Comparison of ENCODE assay signal across 8 cellular contexts in genomic region chr22:46267431-46268279, GRCh38. TPM values are rescaled to one million over a fixed set of nuclear protein-coding genes. Genes with fewer than 3 reads are reported as not detected.
DNase-seq lines count a peak whose midpoint lies in the region; ATAC-seq and TF ChIP-seq lines count a peak whose summit lies in the region.

TTC38 (plus strand) TSS chr22:46268008; CDS start chr22:46268040, 32 bp downstream.

- peaks cover 13% of the 10 kb centered on the region for H3K9me3 Mint-ChIP-seq in activated CD4-positive, alpha-beta T cell treated with anti-CD3 and anti-CD28 coated beads, Interleukin-2, amount 10 ng/mL, durations not matched to agents 24 days and 14 days
- H3K9me3 Mint-ChIP-seq in dendritic cell treated with granulocyte-macrophage colony-stimulating factor and Interleukin-4, amounts not matched to agents 40 ng/mL and 50 ng/mL, for 4 days: no peaks in the 10 kb centered on the region

- TF ChIP-seq CTCF in HFF-Myc (IDR thresholded peaks at IDR 0.05; ENCODE audit: low read depth, low read length, missing control alignments): no peak

- peaks cover 19% of the 10 kb centered on the region for H3K36me3 Mint-ChIP-seq in activated CD4-positive, alpha-beta T cell treated with anti-CD3 and anti-CD28 coated beads, Interleukin-2, amount 10 ng/mL, durations not matched to agents 24 days and 14 days (ENCODE audit: low read depth)
- peaks cover 33% of the 10 kb centered on the region for H3K36me3 Mint-ChIP-seq in dendritic cell treated with granulocyte-macrophage colony-stimulating factor and Interleukin-4, amounts not matched to agents 40 ng/mL and 50 ng/mL, for 4 days (ENCODE audit: low read depth)

- peak; percentile 86 for ATAC-seq in left colon
- no peak for ATAC-seq in HG02840 (IDR thresholded peaks at IDR 0.05; ENCODE audit: low FRiP score, unreplicated experiment)

- H3K4me1 Mint-ChIP-seq in activated CD4-positive, alpha-beta T cell treated with anti-CD3 and anti-CD28 coated beads, Interleukin-2, amount 10 ng/mL, durations not matched to agents 24 days and 14 days: peaks cover 17% of the 10 kb centered on the region
- peaks cover 35% of the 10 kb centered on the region for H3K4me1 Mint-ChIP-seq in dendritic cell treated with granulocyte-macrophage colony-stimulating factor and Interleukin-4, amounts not matched to agents 40 ng/mL and 50 ng/mL, for 4 days (ENCODE audit: low read depth)

- H3K27ac Mint-ChIP-seq in activated CD4-positive, alpha-beta T cell treated with anti-CD3 and anti-CD28 coated beads, Interleukin-2, amount 10 ng/mL, durations not matched to agents 24 days and 14 days: peak within 1 kb of the TSS; percentile 69
- H3K27ac Mint-ChIP-seq in dendritic cell treated with granulocyte-macrophage colony-stimulating factor and Interleukin-4, amounts not matched to agents 40 ng/mL and 50 ng/mL, for 4 days: peak within 1 kb of the TSS; percentile 77

- intact Hi-C loops in activated CD4-positive, alpha-beta T cell treated with anti-CD3 and anti-CD28 coated beads, Interleukin-2, amount 10 ng/mL, durations not matched to agents 24 days and 14 days (cut with micrococcal nuclease): loop anchor here (5.0 kb wide), 1 partner anchor 115 kb away; the partner anchor contains the start of gene PPARA
- intact Hi-C loops in dendritic cell treated with granulocyte-macrophage colony-stimulating factor and Interleukin-4, amounts not matched to agents 40 ng/mL and 50 ng/mL, for 4 days (cut with micrococcal nuclease): loop anchor here (2.0 kb wide), 1 partner anchor 117 kb away; the partner anchor contains the start of gene PPARA
- intact Hi-C loops in left colon (cut with DNase I, micrococcal nuclease): no loop called here

- H3K4me3 ChIP-seq in HFF-Myc (replicated peaks; ENCODE audit: low read depth, low read length): peak within 1 kb of the TSS; percentile 67

- peak within 1 kb of the TSS; percentile 90 for H3K4me3 Mint-ChIP-seq in activated CD4-positive, alpha-beta T cell treated with anti-CD3 and anti-CD28 coated beads, Interleukin-2, amount 10 ng/mL, durations not matched to agents 24 days and 14 days
- H3K4me3 Mint-ChIP-seq in dendritic cell treated with granulocyte-macrophage colony-stimulating factor and Interleukin-4, amounts not matched to agents 40 ng/mL and 50 ng/mL, for 4 days: peak within 1 kb of the TSS; percentile 85

- DNase-seq in GM04504 (ENCODE audit: low read depth): peak; percentile 64
- DNase-seq in HFF-Myc (ENCODE audit: extremely low read depth, low read depth): no peak
- DNase-seq in NCI-H2227 treated with DMSO at 0.1 percent for 48 hours (lab: John Stamatoyannopoulos, UW): peak; percentile 45
- DNase-seq in activated CD4-positive, alpha-beta T cell treated with anti-CD3 and anti-CD28 coated beads, Interleukin-2, amount 10 ng/mL, durations not matched to agents 24 days and 14 days: peak; percentile 87
- peak; percentile 92 to 93 for DNase-seq in left colon
- DNase-seq in stimulated activated CD4-positive, alpha-beta T cell treated with anti-CD3 and anti-CD28 coated beads, Interleukin-2, amount 100 ng/mL, for 24 hours: peak; percentile 50 to 53

- peaks cover 33% of the 10 kb centered on the region for H3K27me3 Mint-ChIP-seq in activated CD4-positive, alpha-beta T cell treated with anti-CD3 and anti-CD28 coated beads, Interleukin-2, amount 10 ng/mL, durations not matched to agents 24 days and 14 days
- peaks cover 27% of the 10 kb centered on the region for H3K27me3 Mint-ChIP-seq in dendritic cell treated with granulocyte-macrophage colony-stimulating factor and Interleukin-4, amounts not matched to agents 40 ng/mL and 50 ng/mL, for 4 days

RNA-seq across cellular contexts. Expression of gene TTC38, which starts in this region (rescaled TPM):
- 19.2 and 20.3 TPM in 2 replicates for total RNA-seq in activated CD4-positive, alpha-beta T cell treated with anti-CD3 and anti-CD28 coated beads, Interleukin-2, amount 10 ng/mL, durations not matched to agents 24 days and 14 days
- total RNA-seq in left colon: 100 to 1,000 TPM; 118 to 132 TPM

Comparison
In these comparisons a context has a peak if more than half of its experiments do, and no peak if none do; other contexts are left out.
1. intact Hi-C loops: an anchor here in activated CD4-positive, alpha-beta T cell treated with anti-CD3 and anti-CD28 coated beads, Interleukin-2, amount 10 ng/mL, durations not matched to agents 24 days and 14 days (5.0 kb wide) and dendritic cell treated with granulocyte-macrophage colony-stimulating factor and Interleukin-4, amounts not matched to agents 40 ng/mL and 50 ng/mL, for 4 days (2.0 kb wide); none called in left colon.